In the genomic region with DNA sequence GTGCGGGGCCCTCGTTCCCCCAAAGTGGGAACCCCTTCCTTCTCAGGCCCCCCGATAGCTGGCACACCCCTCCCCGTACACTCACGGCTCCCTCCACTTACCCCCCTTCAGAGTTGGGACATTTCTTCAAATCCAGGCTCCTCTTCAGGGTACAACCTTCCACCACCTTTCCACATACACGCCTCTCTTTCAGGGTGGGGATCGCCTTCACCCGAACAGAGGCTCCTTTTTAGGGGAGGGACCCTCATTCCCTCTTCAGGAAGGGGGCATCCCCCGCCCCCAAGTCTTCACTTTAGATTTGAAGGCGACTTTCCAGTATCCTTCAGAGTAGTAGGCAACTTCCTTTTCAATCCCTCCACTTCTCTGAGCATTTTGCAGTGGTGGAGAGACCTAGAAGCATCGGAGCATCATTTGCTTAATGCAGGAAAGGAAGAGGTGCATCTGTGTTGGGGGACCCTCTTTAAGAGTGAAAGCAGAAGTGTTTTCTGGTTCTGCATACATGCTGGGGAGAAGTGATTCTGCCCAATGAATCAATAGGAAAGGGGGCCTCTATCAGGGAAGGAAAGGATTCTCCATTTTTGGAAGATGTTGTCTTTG, we compare ENCODE assay signal across 8 cellular contexts. TPM values are rescaled to one million over a fixed set of nuclear protein-coding genes. Genes with fewer than 3 reads are reported as not detected.
DNase-seq lines count a peak whose midpoint lies in the region; ATAC-seq and TF ChIP-seq lines count a peak whose summit lies in the region.

No MANE protein-coding gene starts in this region.

- H3K27me3 Mint-ChIP-seq in type B pancreatic cell: no peaks in the 10 kb centered on the region

- peak overlapping the region; percentile 92 to 94 for H3K27ac ChIP-seq in breast epithelium

- H3K9me3 ChIP-seq in MG63: no peaks in the 10 kb centered on the region
- no peaks in the 10 kb centered on the region for H3K9me3 ChIP-seq in breast epithelium

- ATAC-seq in GM18502 (IDR thresholded peaks at IDR 0.05; ENCODE audit: poor library complexity, unreplicated experiment) (peak; percentile 34), GM21825 (IDR thresholded peaks at IDR 0.05; ENCODE audit: unreplicated experiment) (peak; percentile 16)

- no peak overlapping the region for H3K27ac Mint-ChIP-seq in type B pancreatic cell

- no peaks in the 10 kb centered on the region for H3K27me3 ChIP-seq in MG63
- H3K27me3 ChIP-seq in breast epithelium: no peaks in the 10 kb centered on the region

- no peak for TF ChIP-seq POLR2A in breast epithelium (IDR thresholded peaks at IDR 0.05)

- H3K9me3 Mint-ChIP-seq in type B pancreatic cell: no peaks in the 10 kb centered on the region

- no peaks in the 10 kb centered on the region for H3K36me3 Mint-ChIP-seq in type B pancreatic cell

- no peak overlapping the region for H3K4me3 Mint-ChIP-seq in type B pancreatic cell

- H3K4me1 ChIP-seq in breast epithelium: peaks cover 0 to 7% of the 10 kb centered on the region in 2 donors

- intact Hi-C loops in breast epithelium (cut with DNase I; ENCODE audit: low total_unique reads): no loop called here

- H3K4me3 ChIP-seq in MG63 (peak overlapping the region; percentile 87), breast epithelium (peak overlapping the region; percentile 80 to 93 (median 86))

- DNase-seq in MG63 (no peak), breast epithelium (ENCODE audit: low spot score in 2 of 2) (no peak), medulla oblongata (ENCODE audit: extremely low spot score) (peak; percentile 47), type B pancreatic cell (ENCODE audit: extremely low spot score, unreplicated experiment) (no peak), SKM-1 treated with dmso at 0.1 percent for 144 hours (lab: John Stamatoyannopoulos, UW; ENCODE audit: unreplicated experiment) (no peak), epidermal melanocyte (ENCODE audit: insufficient read length, low spot score) (no peak)

- no peaks in the 10 kb centered on the region for H3K36me3 ChIP-seq in MG63
- no peaks in the 10 kb centered on the region for H3K36me3 ChIP-seq in breast epithelium

- no peak for TF ChIP-seq CTCF in breast epithelium (IDR thresholded peaks at IDR 0.05)
- TF ChIP-seq CTCF in type B pancreatic cell (conservative IDR thresholded peaks at IDR 0.05): no peak

- H3K4me1 Mint-ChIP-seq in type B pancreatic cell (ENCODE audit: unreplicated experiment): peaks cover 9% of the 10 kb centered on the region

RNA-seq across cellular contexts. Expression of a gene that starts 0.8 kb away (rescaled TPM):
- total RNA-seq in MG63 (2014; rRNA removed; shearing (Covaris generic); ENCODE audit: low replicate concordance): 18.5 and 19.5 TPM in 2 replicates
- total RNA-seq in breast epithelium: 10 to 100 TPM; 19.4 to 68.5 (median 36.7) TPM
- 93.6 and 117 TPM in 2 replicates for total RNA-seq in type B pancreatic cell (ENCODE audit: low replicate concordance)
